ENCODE assay signal across 1 cellular context in genomic region chr17:78526231-78527025, GRCh38.
TF ChIP-seq lines count a peak whose summit lies in the region.

No MANE protein-coding gene starts in this region.

TF ChIP-seq in WTC11, 78 proteins besides CTCF, POLR2A, EP300 and RAD21 (continued from another document):
- TF ChIP-seq E2F1 (CRISPR knock-in tag; IDR thresholded peaks at IDR 0.05) (no peak), ETV6 (CRISPR knock-in tag; IDR thresholded peaks at IDR 0.05) (no peak), CREB1 (CRISPR knock-in tag; IDR thresholded peaks at IDR 0.05) (no peak)
